Comparison of ENCODE assay signal across 8 cellular contexts in the genomic region with DNA sequence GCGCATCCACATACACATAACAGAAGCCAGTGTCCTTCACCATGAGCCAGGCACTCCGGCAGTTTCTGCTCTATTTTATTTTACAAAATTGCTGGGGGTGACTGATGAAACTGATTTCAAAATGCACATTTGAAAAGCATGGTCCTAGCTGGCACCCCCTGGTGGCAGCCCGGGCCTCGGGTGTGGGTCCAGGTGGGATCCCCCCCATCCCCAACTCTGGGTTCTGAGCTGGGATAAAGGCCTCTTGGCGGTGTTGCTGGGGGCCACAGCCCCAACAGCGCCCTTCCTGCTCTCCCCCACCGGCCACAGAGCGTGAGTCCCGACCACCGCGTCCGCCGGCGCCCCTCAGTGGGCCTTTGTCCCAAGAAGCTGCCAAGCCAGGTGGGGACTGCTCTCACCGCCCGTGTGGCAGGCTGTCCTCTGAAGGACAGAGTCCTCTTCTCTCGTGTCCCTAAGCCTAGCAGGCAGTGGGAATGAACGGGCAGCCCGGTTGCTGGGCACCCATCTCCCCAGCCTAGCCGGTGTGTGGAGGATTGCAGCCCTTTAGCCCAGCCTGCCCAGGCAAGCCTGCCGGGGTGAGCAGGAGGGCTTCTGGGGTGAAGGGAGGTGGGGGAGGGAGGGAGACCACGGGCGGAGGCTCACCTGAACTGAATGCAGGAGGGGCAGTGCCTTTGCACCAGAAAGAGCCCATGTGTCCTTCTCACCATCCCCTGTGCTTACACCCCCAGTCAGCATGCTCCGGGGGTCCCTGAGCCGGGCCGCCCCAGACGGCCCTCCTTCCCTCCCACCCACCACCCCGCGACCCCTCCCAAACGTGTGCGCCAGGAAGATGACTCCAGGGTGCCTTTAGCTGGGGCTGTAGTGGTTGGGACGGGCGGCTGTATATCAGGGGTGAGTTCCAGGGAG. TPM values are rescaled to one million over a fixed set of nuclear protein-coding genes. Genes with fewer than 3 reads are reported as not detected.
DNase-seq lines count a peak whose midpoint lies in the region; ATAC-seq and TF ChIP-seq lines count a peak whose summit lies in the region.

No MANE protein-coding gene starts in this region.

- CTCF ChIA-PET in AG04450 (lab: Charles Lee), result interaction anchor here (0.6 to 1.1 kb wide), 5 partner anchors 11 to 84 kb away, joined by 3 to 4 read pairs (median 3); partner anchors contain the start of gene MVD

- peaks cover 26% of the 10 kb centered on the region for H3K27me3 ChIP-seq in AG04450 (ENCODE audit: control insufficient read depth, insufficient read depth, low read length)

- H3K27ac ChIP-seq in AG04450 (ENCODE audit: low read depth, low read length) (no peak overlapping the region), coronary artery (no peak overlapping the region)

- DNase-seq in AG04450 (ENCODE audit: low read depth, low spot score), result no peak
- peak; percentile 71 for DNase-seq in HFFc6
- peak; percentile 62 for DNase-seq in UCSD-AML1 (lab: John Stamatoyannopoulos, UW; ENCODE audit: unreplicated experiment)
- no peak for DNase-seq in coronary artery (ENCODE audit: low spot score)
- DNase-seq in lung microvascular endothelial cell (ENCODE audit: low read depth in 2 of 2), result peak; percentile 29 to 52
- DNase-seq in stimulated activated naive CD8-positive, alpha-beta T cell treated with anti-CD3 and anti-CD28 coated beads, Interleukin-15, Interleukin-2, amounts not matched to agents 100 U/mL and 50 U/mL, for 24 hours, result peak; percentile 81
- DNase-seq in LoVo (ENCODE audit: low spot score), result no peak

- POLR2A ChIA-PET in AG04450 (lab: Yijun Ruan, JAX), result interaction anchor here (1.0 kb wide), 1 partner anchor 115 kb away, joined by 3 read pairs; no protein-coding TSS in a partner anchor

- H3K4me3 ChIP-seq in AG04450 (ENCODE audit: low read depth, low read length), result peak overlapping the region; percentile 53
- H3K4me3 ChIP-seq in coronary artery, result peak overlapping the region; percentile 64

- no peaks in the 10 kb centered on the region for H3K9me3 Mint-ChIP-seq in HFFc6

- H3K4me3 Mint-ChIP-seq in HFFc6, result peak overlapping the region; percentile 28; the same call in 1 of the 2 replicates

- peaks cover 31% of the 10 kb centered on the region for H3K27me3 Mint-ChIP-seq in HFFc6 (ENCODE audit: insufficient read depth)

- H3K36me3 Mint-ChIP-seq in HFFc6 (ENCODE audit: low read depth), result no peaks in the 10 kb centered on the region

- 0 out of 2 replicates have a peak, but pooled peaks cover 16% of the 10 kb centered on the region for H3K4me1 Mint-ChIP-seq in HFFc6 (ENCODE audit: low read depth)

- H3K27ac Mint-ChIP-seq in HFFc6, result no peak overlapping the region

- peak; percentile 34 for ATAC-seq in stimulated activated naive CD8-positive, alpha-beta T cell treated with anti-CD3 and anti-CD28 coated beads, Interleukin-15, Interleukin-2, amounts not matched to agents 100 U/mL and 50 U/mL, for 24 hours
- no peak for ATAC-seq in HG03025 (IDR thresholded peaks at IDR 0.05; ENCODE audit: low FRiP score, unreplicated experiment)

- TF ChIP-seq CTCF in AG04450 (IDR thresholded peaks at IDR 0.05; ENCODE audit: low read depth, low read length) (peak; percentile 88), HFFc6 (IDR thresholded peaks at IDR 0.05) (peak; percentile 93), coronary artery (IDR thresholded peaks at IDR 0.05) (peak; percentile 13)

- no peaks in the 10 kb centered on the region; the same call in 1 of the 2 replicates for H3K9me3 ChIP-seq in AG04450 (ENCODE audit: control insufficient read depth, insufficient read depth, low read length)

RNA-seq across cellular contexts. Expression of gene SNAI3, which starts 0.9 kb away (rescaled TPM):
- 0.04 and 0.06 TPM in 2 replicates for polyA plus RNA-seq in AG04450 (2011; rRNA removed)
- not detected in 2 replicates for polyA minus RNA-seq in AG04450 (2011; rRNA and poly(A)+ RNA removed)
- total RNA-seq in HFFc6 (2021; fragmentation: NEBNext Ultra II Directional; extraction: Animal tissue kit (Norgen Biotek cat#: 25700)), result not detected
- total RNA-seq in lung microvascular endothelial cell, result under 0.01 and 0.22 TPM in 2 replicates

RNA-seq across cellular contexts. Expression of gene RNF166, which starts 20.8 kb away (rescaled TPM):
- 6.8 and 9.0 TPM in 2 replicates for polyA plus RNA-seq in AG04450 (2011; rRNA removed)
- 9.4 and 13.5 TPM in 2 replicates for polyA minus RNA-seq in AG04450 (2011; rRNA and poly(A)+ RNA removed)
- total RNA-seq in HFFc6 (2021; fragmentation: NEBNext Ultra II Directional; extraction: Animal tissue kit (Norgen Biotek cat#: 25700)), result 10 to 100 TPM; 10.3 to 18.3 (median 13.2) TPM
- total RNA-seq in lung microvascular endothelial cell, result 8.5 and 12.5 TPM in 2 replicates

RNA-seq across cellular contexts. Expression of gene CTU2, which starts 20.9 kb away (rescaled TPM):
- 6.5 and 8.7 TPM in 2 replicates for polyA plus RNA-seq in AG04450 (2011; rRNA removed)
- 6.8 and 9.6 TPM in 2 replicates for polyA minus RNA-seq in AG04450 (2011; rRNA and poly(A)+ RNA removed)
- total RNA-seq in HFFc6 (2021; fragmentation: NEBNext Ultra II Directional; extraction: Animal tissue kit (Norgen Biotek cat#: 25700)), result 10 to 100 TPM; 26.2 to 37.0 (median 33.2) TPM
- total RNA-seq in lung microvascular endothelial cell, result 6.5 and 9.2 TPM in 2 replicates

RNA-seq across cellular contexts. Expression of gene MVD, which starts 22.5 kb away (rescaled TPM):
- polyA plus RNA-seq in AG04450 (2011; rRNA removed), result 9.1 and 13.5 TPM in 2 replicates
- polyA minus RNA-seq in AG04450 (2011; rRNA and poly(A)+ RNA removed), result 8.1 and 8.6 TPM in 2 replicates
- total RNA-seq in HFFc6 (2021; fragmentation: NEBNext Ultra II Directional; extraction: Animal tissue kit (Norgen Biotek cat#: 25700)), result 10 to 100 TPM; 21.1 to 28.0 (median 24.0) TPM
- total RNA-seq in lung microvascular endothelial cell, result 40.8 and 42.3 TPM in 2 replicates

RNA-seq across cellular contexts. Expression of gene CYBA, which starts 34.6 kb away (rescaled TPM):
- 53.6 and 99.8 TPM in 2 replicates for polyA plus RNA-seq in AG04450 (2011; rRNA removed)
- polyA minus RNA-seq in AG04450 (2011; rRNA and poly(A)+ RNA removed), result 43.6 and 50.6 TPM in 2 replicates
- total RNA-seq in HFFc6 (2021; fragmentation: NEBNext Ultra II Directional; extraction: Animal tissue kit (Norgen Biotek cat#: 25700)), result 100 to 1,000 TPM in 2 of 6 experiments, 10 to 100 TPM in 4; 29.0 to 228 (median 36.9) TPM
- total RNA-seq in lung microvascular endothelial cell, result 287 and 458 TPM in 2 replicates

Comparison
In these comparisons a context has a peak if more than half of its experiments do, and no peak if none do; other contexts are left out.
1. DNase-seq: peak in HFFc6 (single experiment), UCSD-AML1 (single experiment), lung microvascular endothelial cell (2 of 2) and stimulated activated naive CD8-positive, alpha-beta T cell treated with anti-CD3 and anti-CD28 coated beads, Interleukin-15, Interleukin-2, amounts not matched to agents 100 U/mL and 50 U/mL, for 24 hours (single experiment); none in AG04450 (single experiment), coronary artery (single experiment) and LoVo (single experiment).
2. CTCF ChIP-seq: peak in every context shown above with its lines; median percentile 93 in HFFc6; 88 in AG04450; 13 in coronary artery.